ENCODE assay signal across 8 cellular contexts in the genomic region with DNA sequence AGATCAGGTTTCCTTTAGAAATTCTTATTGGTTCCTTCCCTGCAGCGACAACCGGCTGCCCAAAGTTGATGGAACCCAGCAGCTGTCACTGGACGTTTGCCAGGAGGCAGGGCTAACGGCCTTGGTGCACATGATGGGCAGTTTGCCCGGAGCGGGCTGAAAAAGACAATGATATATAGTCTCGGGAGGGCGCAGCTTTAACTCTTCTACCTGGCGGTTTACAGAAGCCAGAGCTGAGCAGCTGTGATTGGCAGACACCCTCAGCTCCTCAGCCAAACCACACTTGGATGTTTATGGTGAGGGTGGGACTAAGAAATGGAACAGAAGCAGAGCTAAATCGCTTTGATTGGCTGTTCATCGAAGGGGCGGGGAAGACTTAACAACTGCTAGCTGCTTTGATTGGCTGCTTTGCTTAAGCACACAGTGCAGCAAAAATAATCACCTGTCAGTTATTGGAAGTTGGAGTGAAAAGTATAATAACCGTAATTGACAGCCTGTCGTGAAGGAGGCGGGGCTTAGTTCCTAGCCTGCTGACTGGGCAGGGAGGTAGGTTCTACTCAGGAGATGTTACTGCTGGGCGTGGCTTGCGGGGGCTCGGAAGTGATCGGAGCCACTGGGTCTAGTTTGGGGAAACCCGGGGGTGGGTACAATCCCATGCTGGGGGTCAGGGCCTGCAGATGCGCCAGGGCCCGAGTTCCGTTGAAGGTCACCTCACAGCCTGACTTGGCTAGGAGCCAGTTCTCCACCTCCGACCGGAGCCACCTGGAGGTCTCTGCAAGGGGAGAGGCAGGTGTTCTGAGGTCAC. TPM values are rescaled to one million over a fixed set of nuclear protein-coding genes. Genes with fewer than 3 reads are reported as not detected.
DNase-seq lines count a peak whose midpoint lies in the region; ATAC-seq and TF ChIP-seq lines count a peak whose summit lies in the region.

No MANE protein-coding gene starts in this region.

- no peak for TF ChIP-seq RAD21 in liver (IDR thresholded peaks at IDR 0.05)

- DNase-seq in C1 segment of cervical spinal cord (lab: John Stamatoyannopoulos, UW): peak in 12 of 14 donors; percentile 47 to 95 (median 80)
- peak; percentile 99 to 100 for DNase-seq in NCI-H526 (lab: John Stamatoyannopoulos, UW)
- peak; percentile 68 to 91 for DNase-seq in activated CD4-positive, alpha-beta T cell treated with anti-CD3 and anti-CD28 coated beads, Interleukin-2, amount 50 U/mL, for 24 hours (ENCODE audit: low read depth in 1 of 2, low spot score in 1 of 2)
- DNase-seq in dermis microvascular lymphatic vessel endothelial cell (ENCODE audit: low read depth in 2 of 2): peak; percentile 96 to 99
- peak; percentile 90 for DNase-seq in stimulated activated CD4-positive, alpha-beta T cell treated with anti-CD3 and anti-CD28 coated beads, Interleukin-4, amount 100 ng/mL, for 1 hour

- H3K9ac ChIP-seq in liver (ENCODE audit: low read depth in 1 of 2, low read length in 2 of 2): peak overlapping the region; percentile 42 to 58

- H3K27me3 ChIP-seq in liver (ENCODE audit: control insufficient read depth in 4 of 4, insufficient read depth in 4 of 4, low read length in 3 of 4): no peaks in the 10 kb centered on the region

- H3K4me1 ChIP-seq in liver (ENCODE audit: control insufficient read depth in 4 of 4, insufficient read depth in 4 of 4, low read length in 3 of 4): peaks cover 2 to 28% (median 14%) of the 10 kb centered on the region in 4 donors

- 7% methylated on average over 25 of the region's 25 CpGs for WGBS in liver

- H3K36me3 ChIP-seq in liver (ENCODE audit: control insufficient read depth in 4 of 4, insufficient read depth in 3 of 4, low read depth in 1 of 4, low read length in 3 of 4): peaks cover 0 to 1% (median 0%) of the 10 kb centered on the region in 4 donors

- no peak for TF ChIP-seq CTCF in liver (IDR thresholded peaks at IDR 0.05; ENCODE audit: low read depth, low read length, missing input control)

- peak overlapping the region; percentile 82 to 84 for H3K27ac ChIP-seq in liver (ENCODE audit: low read depth in 1 of 2, low read length in 2 of 2)

- ATAC-seq in GM19351 (IDR thresholded peaks at IDR 0.05; ENCODE audit: unreplicated experiment) (peak; percentile 67), HG03469 (IDR thresholded peaks at IDR 0.05; ENCODE audit: unreplicated experiment) (peak; percentile 56)

- H3K4me3 ChIP-seq in liver (ENCODE audit: low read depth in 1 of 3, low read length in 3 of 3): peak overlapping the region in 2 of 3 donors; percentile 28 to 46

- H3K9me3 ChIP-seq in liver (ENCODE audit: control insufficient read depth in 4 of 4, low read length in 3 of 4): no peaks in the 10 kb centered on the region

TF ChIP-seq in liver, 16 proteins besides CTCF, POLR2A, EP300 and RAD21:
- TF ChIP-seq, protein P1, sequence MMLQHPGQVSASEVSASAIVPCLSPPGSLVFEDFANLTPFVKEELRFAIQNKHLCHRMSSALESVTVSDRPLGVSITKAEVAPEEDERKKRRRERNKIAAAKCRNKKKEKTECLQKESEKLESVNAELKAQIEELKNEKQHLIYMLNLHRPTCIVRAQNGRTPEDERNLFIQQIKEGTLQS (IDR thresholded peaks at IDR 0.05): no peak
- TF ChIP-seq HNF4A (conservative IDR thresholded peaks at IDR 0.05): no peak
- no peak for TF ChIP-seq GABPA (IDR thresholded peaks at IDR 0.05 in 1 of 2, conservative IDR thresholded peaks at IDR 0.05 in 1 of 2)
- TF ChIP-seq FOXA2 (IDR thresholded peaks at IDR 0.05): peak; percentile 24
- TF ChIP-seq, protein P2, sequence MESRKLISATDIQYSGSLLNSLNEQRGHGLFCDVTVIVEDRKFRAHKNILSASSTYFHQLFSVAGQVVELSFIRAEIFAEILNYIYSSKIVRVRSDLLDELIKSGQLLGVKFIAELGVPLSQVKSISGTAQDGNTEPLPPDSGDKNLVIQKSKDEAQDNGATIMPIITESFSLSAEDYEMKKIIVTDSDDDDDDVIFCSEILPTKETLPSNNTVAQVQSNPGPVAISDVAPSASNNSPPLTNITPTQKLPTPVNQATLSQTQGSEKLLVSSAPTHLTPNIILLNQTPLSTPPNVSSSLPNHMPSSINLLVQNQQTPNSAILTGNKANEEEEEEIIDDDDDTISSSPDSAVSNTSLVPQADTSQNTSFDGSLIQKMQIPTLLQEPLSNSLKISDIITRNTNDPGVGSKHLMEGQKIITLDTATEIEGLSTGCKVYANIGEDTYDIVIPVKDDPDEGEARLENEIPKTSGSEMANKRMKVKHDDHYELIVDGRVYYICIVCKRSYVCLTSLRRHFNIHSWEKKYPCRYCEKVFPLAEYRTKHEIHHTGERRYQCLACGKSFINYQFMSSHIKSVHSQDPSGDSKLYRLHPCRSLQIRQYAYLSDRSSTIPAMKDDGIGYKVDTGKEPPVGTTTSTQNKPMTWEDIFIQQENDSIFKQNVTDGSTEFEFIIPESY (IDR thresholded peaks at IDR 0.05): peak; percentile 12
- peak; percentile 7 for TF ChIP-seq FOXA1 (IDR thresholded peaks at IDR 0.05)
- TF ChIP-seq, protein P3, sequence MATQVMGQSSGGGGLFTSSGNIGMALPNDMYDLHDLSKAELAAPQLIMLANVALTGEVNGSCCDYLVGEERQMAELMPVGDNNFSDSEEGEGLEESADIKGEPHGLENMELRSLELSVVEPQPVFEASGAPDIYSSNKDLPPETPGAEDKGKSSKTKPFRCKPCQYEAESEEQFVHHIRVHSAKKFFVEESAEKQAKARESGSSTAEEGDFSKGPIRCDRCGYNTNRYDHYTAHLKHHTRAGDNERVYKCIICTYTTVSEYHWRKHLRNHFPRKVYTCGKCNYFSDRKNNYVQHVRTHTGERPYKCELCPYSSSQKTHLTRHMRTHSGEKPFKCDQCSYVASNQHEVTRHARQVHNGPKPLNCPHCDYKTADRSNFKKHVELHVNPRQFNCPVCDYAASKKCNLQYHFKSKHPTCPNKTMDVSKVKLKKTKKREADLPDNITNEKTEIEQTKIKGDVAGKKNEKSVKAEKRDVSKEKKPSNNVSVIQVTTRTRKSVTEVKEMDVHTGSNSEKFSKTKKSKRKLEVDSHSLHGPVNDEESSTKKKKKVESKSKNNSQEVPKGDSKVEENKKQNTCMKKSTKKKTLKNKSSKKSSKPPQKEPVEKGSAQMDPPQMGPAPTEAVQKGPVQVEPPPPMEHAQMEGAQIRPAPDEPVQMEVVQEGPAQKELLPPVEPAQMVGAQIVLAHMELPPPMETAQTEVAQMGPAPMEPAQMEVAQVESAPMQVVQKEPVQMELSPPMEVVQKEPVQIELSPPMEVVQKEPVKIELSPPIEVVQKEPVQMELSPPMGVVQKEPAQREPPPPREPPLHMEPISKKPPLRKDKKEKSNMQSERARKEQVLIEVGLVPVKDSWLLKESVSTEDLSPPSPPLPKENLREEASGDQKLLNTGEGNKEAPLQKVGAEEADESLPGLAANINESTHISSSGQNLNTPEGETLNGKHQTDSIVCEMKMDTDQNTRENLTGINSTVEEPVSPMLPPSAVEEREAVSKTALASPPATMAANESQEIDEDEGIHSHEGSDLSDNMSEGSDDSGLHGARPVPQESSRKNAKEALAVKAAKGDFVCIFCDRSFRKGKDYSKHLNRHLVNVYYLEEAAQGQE (IDR thresholded peaks at IDR 0.05): no peak
- TF ChIP-seq NR2F2 (IDR thresholded peaks at IDR 0.05): peak; percentile 15
- TF ChIP-seq, protein P4, sequence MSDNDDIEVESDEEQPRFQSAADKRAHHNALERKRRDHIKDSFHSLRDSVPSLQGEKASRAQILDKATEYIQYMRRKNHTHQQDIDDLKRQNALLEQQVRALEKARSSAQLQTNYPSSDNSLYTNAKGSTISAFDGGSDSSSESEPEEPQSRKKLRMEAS (IDR thresholded peaks at IDR 0.05): peak; percentile 38
- TF ChIP-seq SP1 (IDR thresholded peaks at IDR 0.05): peak; percentile 86
- TF ChIP-seq JUND (IDR thresholded peaks at IDR 0.05): peak in 1 of 2 donors; percentile 52
- no peak for TF ChIP-seq HNF4G (IDR thresholded peaks at IDR 0.05)
- TF ChIP-seq TAF1 (conservative IDR thresholded peaks at IDR 0.05): no peak
- peak; percentile 48 for TF ChIP-seq YY1 (IDR thresholded peaks at IDR 0.05)
- peak; percentile 25 to 48 for TF ChIP-seq RXRA (IDR thresholded peaks at IDR 0.05)
- no peak for TF ChIP-seq EGR1 (IDR thresholded peaks at IDR 0.05; ENCODE audit: low read depth in 2 of 2)

RNA-seq across cellular contexts. Expression of a gene that starts 7.5 kb away (rescaled TPM):
- total RNA-seq in dermis microvascular lymphatic vessel endothelial cell (3.3 and 3.4 TPM in 2 replicates), liver (10 to 100 TPM in 1 of 2 donors, 1 to 10 TPM in 1; 4.5 to 16.6 TPM)
- 10 to 100 TPM; 11.3 to 12.1 TPM for polyA plus RNA-seq in liver

RNA-seq across cellular contexts. Expression of a gene that starts 30.9 kb away (rescaled TPM):
- 1.6 and 1.8 TPM in 2 replicates for total RNA-seq in dermis microvascular lymphatic vessel endothelial cell
- 1 to 10 TPM; 3.2 to 5.4 TPM for total RNA-seq in liver
- polyA plus RNA-seq in liver: 10 to 100 TPM in 1 of 2 donors, 1 to 10 TPM in 1; 7.9 to 10.2 TPM

RNA-seq across cellular contexts. Expression of a gene that starts 31.3 kb away (rescaled TPM):
- total RNA-seq in dermis microvascular lymphatic vessel endothelial cell (not detected in 2 replicates), liver (not detected)
- under 1 TPM in 1 of 2 donors, not detected in 1; 0.09 TPM for polyA plus RNA-seq in liver

RNA-seq across cellular contexts. Expression of a gene that starts 58.5 kb away (rescaled TPM):
- 35.6 and 52.8 TPM in 2 replicates for total RNA-seq in dermis microvascular lymphatic vessel endothelial cell
- 10 to 100 TPM; 32.3 to 34.9 TPM for total RNA-seq in liver
- 10 to 100 TPM; 59.1 to 94.9 TPM for polyA plus RNA-seq in liver

Comparison
In these comparisons a context has a peak if more than half of its experiments do, and no peak if none do; other contexts are left out.
1. Peak in every context shown above with its lines: DNase-seq, ATAC-seq, H3K4me3 ChIP-seq and H3K27ac ChIP-seq.